Comparison of ENCODE assay signal across 31 cellular contexts in genomic region chr1:46186076-46186475, GRCh38. TPM values are rescaled to one million over a fixed set of nuclear protein-coding genes. Genes with fewer than 3 reads are reported as not detected.
A peak's percentile ranks its signal among the peaks of the same experiment; 100 is the strongest.
DNase-seq lines count a peak whose midpoint lies in the region; ATAC-seq and TF ChIP-seq lines count a peak whose summit lies in the region.
"Had no signal": no experiment of that assay in that cellular context is flagged by ENCODE, and none has a peak within 500 bp of the region (broad histone marks: within the 10 kb centered on the region; RNA-seq: fewer than 3 reads in every experiment).

No MANE protein-coding gene starts in this region.

- peak overlapping the region; percentile 97 for H3K27ac Mint-ChIP-seq in activated CD4-positive, alpha-beta T cell treated with anti-CD3 and anti-CD28 coated beads for 36 hours
- H3K27ac Mint-ChIP-seq: activated B cell treated with CpG ODN at 0.5 μM for 24 hours, memory B cell, type B pancreatic cell had no signal

- no peak for DNase-seq in activated CD4-positive, alpha-beta T cell treated with anti-CD3 and anti-CD28 coated beads for 36 hours
- DNase-seq in activated CD4-positive, alpha-beta T cell treated with anti-CD3 and anti-CD28 coated beads for 4 hours, result no peak
- DNase-seq in RWPE1 (ENCODE audit: low spot score) (no peak), glomerular visceral epithelial cell (ENCODE audit: extremely low spot score) (peak; percentile 76), renal cortical epithelial cell (ENCODE audit: low read depth) (peak; percentile 93), NCI-H128 (lab: John Stamatoyannopoulos, UW; ENCODE audit: unreplicated experiment) (no peak), C1 segment of cervical spinal cord (lab: John Stamatoyannopoulos, UW) (no peak)
- no peak for DNase-seq in stimulated activated CD8-positive, alpha-beta memory T cell treated with anti-CD3 and anti-CD28 coated beads, Interleukin-4, amount 100 ng/mL, for 48 hours
- DNase-seq: 8988T; activated B cell treated with CpG ODN at 0.5 μM for 24 hours; activated CD4-positive, alpha-beta memory T cell treated with anti-CD3 and anti-CD28 coated beads for 36 hours; activated naive CD4-positive, alpha-beta T cell; activated T-cell treated with anti-CD3 and anti-CD28 coated beads for 4 hours; caudate nucleus; CD8-positive, alpha-beta memory T cell; Kasumi-1; natural killer cell; NCI-H1092; NCI-H1930; NCI-H2227 treated with DMSO at 0.1 percent for 48 hours; NCI-H69; right lobe of liver; stimulated activated CD4-positive, alpha-beta T cell treated with anti-CD3 and anti-CD28 coated beads, Interleukin-12 subunit alpha, Interleukin-12 subunit beta, amount 100 ng/mL, for 4 hours; T1000 had no signal

- intact Hi-C loops in activated CD4-positive, alpha-beta T cell treated with anti-CD3 and anti-CD28 coated beads for 36 hours (cut with DNase I, micrococcal nuclease), result no loop called here

- POLR2A ChIA-PET in activated CD4-positive, alpha-beta T cell treated with anti-CD3 and anti-CD28 coated beads for 36 hours (lab: Charles Lee), result interaction anchor here (0.6 kb wide), 1 partner anchor 502 kb away, joined by 6 read pairs; no protein-coding TSS in a partner anchor
- POLR2A ChIA-PET in RWPE1 (lab: Yijun Ruan, JAX; ENCODE audit: low non-redundant PET), result no interaction called here

- peak overlapping the region; percentile 67 for H3K4me3 Mint-ChIP-seq in activated CD4-positive, alpha-beta T cell treated with anti-CD3 and anti-CD28 coated beads for 36 hours
- H3K4me3 Mint-ChIP-seq: activated B cell treated with CpG ODN at 0.5 μM for 24 hours; CD8-positive, alpha-beta memory T cell; memory B cell; natural killer cell; type B pancreatic cell had no signal

- peaks cover 9% of the 10 kb centered on the region for H3K36me3 Mint-ChIP-seq in activated CD4-positive, alpha-beta T cell treated with anti-CD3 and anti-CD28 coated beads for 36 hours (ENCODE audit: low read depth)
- H3K36me3 Mint-ChIP-seq: natural killer cell had no signal

- H3K9me3 Mint-ChIP-seq in activated CD4-positive, alpha-beta T cell treated with anti-CD3 and anti-CD28 coated beads for 36 hours (ENCODE audit: low read depth), result no peaks in the 10 kb centered on the region
- H3K9me3 Mint-ChIP-seq: activated B cell treated with CpG ODN at 0.5 μM for 24 hours; activated CD4-positive, alpha-beta memory T cell treated with anti-CD3 and anti-CD28 coated beads for 36 hours; CD8-positive, alpha-beta memory T cell; memory B cell; natural killer cell; type B pancreatic cell had no signal

- CTCF ChIA-PET in activated CD4-positive, alpha-beta T cell treated with anti-CD3 and anti-CD28 coated beads for 36 hours (lab: Charles Lee), result no interaction called here
- CTCF ChIA-PET in RWPE1 (lab: Yijun Ruan, JAX), result interaction anchor here (0.6 kb wide), 1 partner anchor 47 kb away, joined by 7 read pairs; no protein-coding TSS in a partner anchor

- TF ChIP-seq CTCF in RWPE1 (conservative IDR thresholded peaks at IDR 0.05; ENCODE audit: low read depth), result no peak

- H3K27me3 Mint-ChIP-seq in activated CD4-positive, alpha-beta T cell treated with anti-CD3 and anti-CD28 coated beads for 36 hours, result no peaks in the 10 kb centered on the region
- H3K27me3 Mint-ChIP-seq: activated B cell treated with CpG ODN at 0.5 μM for 24 hours; activated CD4-positive, alpha-beta memory T cell treated with anti-CD3 and anti-CD28 coated beads for 36 hours; CD8-positive, alpha-beta memory T cell; memory B cell; type B pancreatic cell had no signal

- ATAC-seq in activated CD4-positive, alpha-beta T cell treated with anti-CD3 and anti-CD28 coated beads for 36 hours, result no peak
- ATAC-seq: natural killer cell, right lobe of liver, Right ventricle myocardium inferior had no signal

- peak overlapping the region; percentile 98 for H3K27ac ChIP-seq in RWPE1
- H3K27ac ChIP-seq: right lobe of liver had no signal

- H3K4me1 Mint-ChIP-seq in activated CD4-positive, alpha-beta T cell treated with anti-CD3 and anti-CD28 coated beads for 36 hours, result peaks cover 24% of the 10 kb centered on the region

RNA-seq across cellular contexts. Expression of gene P3R3URF, which starts 9.8 kb away (rescaled TPM):
- not detected for total RNA-seq in activated CD4-positive, alpha-beta T cell treated with anti-CD3 and anti-CD28 coated beads for 36 hours
- total RNA-seq in renal cortical epithelial cell, result not detected in 2 replicates
- total RNA-seq: activated B cell treated with CpG ODN at 0.5 μM for 24 hours; activated CD4-positive, alpha-beta memory T cell treated with anti-CD3 and anti-CD28 coated beads for 36 hours; ascending aorta; CD8-positive, alpha-beta memory T cell; G401; glomerular endothelial cell; kidney epithelial cell; natural killer cell; right lobe of liver; Right ventricle myocardium inferior had no signal

RNA-seq across cellular contexts. Expression of gene TSPAN1, which starts 11.2 kb away (rescaled TPM):
- total RNA-seq in activated CD4-positive, alpha-beta T cell treated with anti-CD3 and anti-CD28 coated beads for 36 hours, result not detected
- 78.7 and 114 TPM in 2 replicates for total RNA-seq in renal cortical epithelial cell
- total RNA-seq: activated B cell treated with CpG ODN at 0.5 μM for 24 hours; CD8-positive, alpha-beta memory T cell; natural killer cell had no signal

RNA-seq across cellular contexts. Expression of gene POMGNT1, which starts 12.2 kb away (rescaled TPM):
- total RNA-seq in activated CD4-positive, alpha-beta T cell treated with anti-CD3 and anti-CD28 coated beads for 36 hours, result 10 to 100 TPM; 36.4 to 36.5 TPM
- total RNA-seq in renal cortical epithelial cell, result 34.0 and 38.6 TPM in 2 replicates

RNA-seq across cellular contexts. Expression of gene LURAP1, which starts 17.1 kb away (rescaled TPM):
- under 1 TPM; 0.11 to 0.12 TPM for total RNA-seq in activated CD4-positive, alpha-beta T cell treated with anti-CD3 and anti-CD28 coated beads for 36 hours
- total RNA-seq in renal cortical epithelial cell, result 2.1 and 13.8 TPM in 2 replicates
- total RNA-seq: activated B cell treated with CpG ODN at 0.5 μM for 24 hours; CD8-positive, alpha-beta memory T cell; natural killer cell had no signal

RNA-seq across cellular contexts. Expression of gene PIK3R3, which starts 53.6 kb away (rescaled TPM):
- under 1 TPM; 0.46 to 0.78 TPM for total RNA-seq in activated CD4-positive, alpha-beta T cell treated with anti-CD3 and anti-CD28 coated beads for 36 hours
- total RNA-seq in renal cortical epithelial cell, result 9.0 and 33.7 TPM in 2 replicates

Comparison
In these comparisons a context has a peak if more than half of its experiments do, and no peak if none do; other contexts are left out.
1. DNase-seq: peak in glomerular visceral epithelial cell (single experiment) and renal cortical epithelial cell (single experiment); none in activated CD4-positive, alpha-beta T cell treated with anti-CD3 and anti-CD28 coated beads for 36 hours (single experiment), activated CD4-positive, alpha-beta T cell treated with anti-CD3 and anti-CD28 coated beads for 4 hours (0 of 2), RWPE1 (single experiment), NCI-H128 (single experiment), stimulated activated CD8-positive, alpha-beta memory T cell treated with anti-CD3 and anti-CD28 coated beads, Interleukin-4, amount 100 ng/mL, for 48 hours (single experiment) and C1 segment of cervical spinal cord (0 of 14).
2. RNA of gene TSPAN1, which starts 11.2 kb away (total RNA-seq): 78.7 to 114 TPM in renal cortical epithelial cell; not detected in activated CD4-positive, alpha-beta T cell treated with anti-CD3 and anti-CD28 coated beads for 36 hours; every median in the first group is over 10 times any median in the second.